ENCODE assay signal across 26 cellular contexts in the genomic region with DNA sequence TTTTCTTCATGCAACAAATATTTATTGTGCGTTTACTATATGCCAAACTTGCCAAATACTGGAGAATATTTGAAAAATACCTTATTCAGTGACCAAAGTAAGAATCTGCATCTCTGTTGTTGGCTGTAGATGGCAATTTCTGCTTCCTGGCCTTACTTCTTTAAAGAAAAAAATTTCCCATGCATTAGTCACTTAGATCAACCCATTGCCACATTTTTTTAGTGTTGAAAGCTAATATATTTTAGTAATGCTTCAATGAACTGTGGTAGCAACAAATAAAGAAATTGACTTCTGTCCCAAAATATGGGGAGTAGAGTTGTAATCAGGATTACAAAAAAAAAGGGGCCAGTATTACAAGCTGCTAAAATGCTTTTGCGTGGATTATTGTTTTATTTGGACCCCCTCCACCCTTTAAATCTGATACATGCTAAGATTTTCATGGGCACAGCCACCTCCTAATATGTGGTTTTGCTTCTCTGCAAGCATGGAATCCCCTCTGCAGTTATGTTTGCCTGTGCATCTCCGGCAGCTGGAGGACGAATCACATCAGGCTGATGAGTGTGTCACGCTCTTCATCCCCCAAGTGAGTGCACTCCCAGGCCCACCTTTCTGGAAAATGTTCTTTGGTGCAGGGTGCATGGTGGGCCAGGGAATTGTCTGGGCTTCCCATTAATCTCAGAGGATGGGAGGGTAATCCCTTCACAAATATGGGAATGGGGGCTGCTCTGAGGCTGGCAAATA. TPM values are rescaled to one million over a fixed set of nuclear protein-coding genes. Genes with fewer than 3 reads are reported as not detected.
A peak's percentile ranks its signal among the peaks of the same experiment; 100 is the strongest.
DNase-seq lines count a peak whose midpoint lies in the region; ATAC-seq and TF ChIP-seq lines count a peak whose summit lies in the region.
"Had no signal": no experiment of that assay in that cellular context is flagged by ENCODE, and none has a peak within 500 bp of the region (broad histone marks: within the 10 kb centered on the region; RNA-seq: fewer than 3 reads in every experiment).

No MANE protein-coding gene starts in this region.

- TF ChIP-seq POLR2A in tibial nerve (IDR thresholded peaks at IDR 0.05), result no peak

- no peak for TF ChIP-seq EP300 in tibial nerve (IDR thresholded peaks at IDR 0.05)

- no peaks in the 10 kb centered on the region for H3K27me3 ChIP-seq in tibial nerve
- H3K27me3 ChIP-seq: BLaER1 treated with 17β-estradiol and CSF1 and Interleukin-3, amounts not matched to agents 10 nM and 100 nM had no signal

- no peaks in the 10 kb centered on the region for H3K36me3 ChIP-seq in tibial nerve
- H3K36me3 ChIP-seq: BLaER1 treated with 17β-estradiol and CSF1 and Interleukin-3, amounts not matched to agents 10 nM and 100 nM had no signal

- ATAC-seq in HG02970 (IDR thresholded peaks at IDR 0.05; ENCODE audit: low FRiP score, unreplicated experiment), result no peak
- ATAC-seq: activated T-cell treated with anti-CD3 and anti-CD28 coated beads, Interleukin-2, amount 50 U/mL, for 72 hours; left colon; T-helper 17 cell had no signal

- H3K27ac ChIP-seq in tibial nerve, result no peak overlapping the region
- H3K27ac ChIP-seq: BLaER1 treated with 17β-estradiol and CSF1 and Interleukin-3, amounts not matched to agents 10 nM and 100 nM; skin epidermis had no signal

- H3K4me1 ChIP-seq in tibial nerve, result no peaks in the 10 kb centered on the region
- H3K4me1 ChIP-seq: BLaER1 treated with 17β-estradiol and CSF1 and Interleukin-3, amounts not matched to agents 10 nM and 100 nM had no signal

- H3K4me3 ChIP-seq in epithelial cell of esophagus (ENCODE audit: low read length), result no peak overlapping the region
- H3K4me3 ChIP-seq in tibial nerve, result no peak overlapping the region
- H3K4me3 ChIP-seq: BLaER1 treated with 17β-estradiol and CSF1 and Interleukin-3, amounts not matched to agents 10 nM and 100 nM; skin epidermis had no signal

- no peaks in the 10 kb centered on the region for H3K9me3 ChIP-seq in tibial nerve
- H3K9me3 ChIP-seq: BLaER1 treated with 17β-estradiol and CSF1 and Interleukin-3, amounts not matched to agents 10 nM and 100 nM had no signal

- TF ChIP-seq CTCF in epithelial cell of esophagus (IDR thresholded peaks at IDR 0.05; ENCODE audit: insufficient read depth, low read depth, low read length, missing control alignments) (no peak), tibial nerve (IDR thresholded peaks at IDR 0.05) (no peak)

- DNase-seq in Daoy (ENCODE audit: low read depth) (peak; percentile 63), NCI-H774 (lab: John Stamatoyannopoulos, UW) (peak; percentile 19), epithelial cell of esophagus (ENCODE audit: low read depth) (peak; percentile 6), renal cortical epithelial cell (ENCODE audit: low read depth) (peak; percentile 88), hypothalamus (lab: John Stamatoyannopoulos, UW) (no peak), tibial nerve (ENCODE audit: low spot score in 2 of 2) (no peak)
- DNase-seq: activated CD4-positive, alpha-beta T cell treated with anti-CD3 and anti-CD28 coated beads, Interleukin-2, amount 10 ng/mL, durations not matched to agents 24 days and 14 days; activated naive CD4-positive, alpha-beta T cell treated with anti-CD3 and anti-CD28 coated beads, Interleukin-2, amount 10 ng/mL, durations not matched to agents 7 days and 5 days; activated T-cell treated with anti-CD3 and anti-CD28 coated beads, Interleukin-2, amount 50 U/mL, for 72 hours; amniotic stem cell; caudate nucleus; dermis blood vessel endothelial cell; head of caudate nucleus; left colon; mesendoderm; MM.1S; NCI-H2081 treated with DMSO at 0.1 percent for 48 hours; NCI-H446; NK-92 treated with Interleukin-12 subunit alpha and Interleukin-12 subunit beta, amount 100 ng/mL, for 24 hours; occipital lobe; T-helper 17 cell had no signal

- WGBS in tibial nerve, 2 donors, result 54 to 69% methylated on average over 5 of the region's 5 CpGs

RNA-seq across cellular contexts. Expression of a gene that starts 38.1 kb away (rescaled TPM):
- not detected in 2 replicates for total RNA-seq in Daoy (2014; rRNA removed; shearing (Covaris generic))
- total RNA-seq in renal cortical epithelial cell (not detected in 2 replicates), tibial nerve (not detected)
- total RNA-seq: activated CD4-positive, alpha-beta T cell treated with anti-CD3 and anti-CD28 coated beads, Interleukin-2, amount 10 ng/mL, durations not matched to agents 24 days and 14 days; activated T-cell treated with anti-CD3 and anti-CD28 coated beads, Interleukin-2, amount 50 U/mL, for 72 hours; dermis blood vessel endothelial cell; HT-29; left colon; occipital lobe; subcutaneous adipose tissue; T-helper 17 cell had no signal

Comparison
In these comparisons a context has a peak if more than half of its experiments do, and no peak if none do; other contexts are left out.
1. DNase-seq: peak in Daoy (single experiment), NCI-H774 (single experiment), epithelial cell of esophagus (single experiment) and renal cortical epithelial cell (single experiment); none in hypothalamus (0 of 51) and tibial nerve (0 of 2).